Comparison of ENCODE assay signal across 8 cellular contexts in the genomic region with DNA sequence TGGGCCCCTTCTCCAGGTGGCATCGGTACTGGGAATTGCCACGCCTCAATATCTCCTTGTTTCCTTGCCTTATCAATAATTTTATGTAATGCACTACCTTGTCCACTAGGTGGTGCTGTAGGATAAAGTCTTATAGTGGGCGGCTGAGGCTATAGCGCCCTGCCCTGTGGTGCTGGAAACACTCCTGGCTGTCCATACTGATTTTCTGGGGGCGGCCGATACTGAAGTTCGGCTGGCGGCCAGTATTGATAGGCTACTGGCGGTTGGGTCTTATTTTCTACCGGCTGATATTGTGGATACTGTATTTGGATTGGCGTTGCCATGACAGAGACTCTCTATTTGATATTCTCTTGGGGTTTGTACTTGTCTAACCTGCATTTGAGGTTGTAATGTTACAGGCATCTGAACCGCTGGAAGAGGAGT.
DNase-seq lines count a peak whose midpoint lies in the region; TF ChIP-seq lines count a peak whose summit lies in the region.
"Not testable (repeated sequence)": the region's sequence is repeated elsewhere in the genome, so short reads cannot be mapped to it uniquely, and the experiment has no call there.

No MANE protein-coding gene starts in this region.

- H3K4me3 ChIP-seq in AG04449 (ENCODE audit: low read depth, low read length); choroid plexus epithelial cell (ENCODE audit: low read depth, low read length): not testable (repeated sequence)
- peak overlapping the region; percentile 56; the same call in 1 of the 2 replicates for H3K4me3 ChIP-seq in OCI-LY3 (ENCODE audit: low read length)

- not testable (repeated sequence) for DNase-seq in AG04449 (ENCODE audit: low read depth, low spot score)
- DNase-seq in NCI-H1048 (lab: John Stamatoyannopoulos, UW) = peak; percentile 25
- DNase-seq in activated CD4-positive, alpha-beta T cell treated with anti-CD3 and anti-CD28 coated beads, Interleukin-2, amount 50 U/mL, for 1 hour = peak; percentile 21
- peak; percentile 77 for DNase-seq in choroid plexus epithelial cell (ENCODE audit: low read depth)
- DNase-seq in iPS-NIHi7 (ENCODE audit: extremely low spot score) = peak; percentile 62
- DNase-seq in putamen (ENCODE audit: low spot score) = peak; percentile 61

- peak overlapping the region; percentile 65 for H3K4me2 ChIP-seq in OCI-LY3 (ENCODE audit: low read length)

- CTCF ChIA-PET in AG04449 (lab: Yijun Ruan, JAX) = interaction anchor here (0.8 to 1.9 kb wide), 13 partner anchors 9 to 314 kb away, joined by 3 to 12 read pairs (median 5); a partner anchor contains a TSS

- H3K27ac ChIP-seq in OCI-LY3 (ENCODE audit: low read length) = not testable (repeated sequence)

- TF ChIP-seq CTCF in AG04449 (IDR thresholded peaks at IDR 0.05; ENCODE audit: insufficient read depth, low read length, missing control alignments) (peak; percentile 59), GM12872 (IDR thresholded peaks at IDR 0.05; ENCODE audit: insufficient read depth, low read depth, low read length) (peak; percentile 69), OCI-LY3 (IDR thresholded peaks at IDR 0.05; ENCODE audit: low read depth, low read length) (peak; percentile 77), choroid plexus epithelial cell (conservative IDR thresholded peaks at IDR 0.05; ENCODE audit: low read depth, low read length) (peak; percentile 74)

- not testable (repeated sequence) for H3K27me3 ChIP-seq in OCI-LY3 (ENCODE audit: low read depth, low read length)

- not testable (repeated sequence) for H3K9me3 ChIP-seq in OCI-LY3 (ENCODE audit: insufficient read depth, low read length)

- H4K20me1 ChIP-seq in OCI-LY3 (ENCODE audit: insufficient read depth, low read length) = not testable (repeated sequence)

- H3K79me2 ChIP-seq in OCI-LY3 (ENCODE audit: low read length) = not testable (repeated sequence)

- POLR2A ChIA-PET in AG04449 (lab: Yijun Ruan, JAX) = not testable (repeated sequence)

- H3K4me1 ChIP-seq in OCI-LY3 (ENCODE audit: low read length) = not testable (repeated sequence)

- not testable (repeated sequence) for H2AFZ ChIP-seq in OCI-LY3 (ENCODE audit: low read depth, low read length)

- H3K36me3 ChIP-seq in OCI-LY3 (replicated peaks; ENCODE audit: low read depth, low read length) = not testable (repeated sequence)

- H3K9ac ChIP-seq in OCI-LY3 (ENCODE audit: low read length) = not testable (repeated sequence)
